ENCODE assay signal across 25 cellular contexts in genomic region chr9:111501005-111501562, GRCh38. TPM values are rescaled to one million over a fixed set of nuclear protein-coding genes. Genes with fewer than 3 reads are reported as not detected.
DNase-seq lines count a peak whose midpoint lies in the region; ATAC-seq, FAIRE-seq and TF ChIP-seq lines count a peak whose summit lies in the region.
"Had no signal": no experiment of that assay in that cellular context is flagged by ENCODE, and none has a peak within 500 bp of the region (broad histone marks: within the 10 kb centered on the region; RNA-seq: fewer than 3 reads in every experiment).

No MANE protein-coding gene starts in this region.

- H3K9ac ChIP-seq in K562 (ENCODE audit: insufficient read depth in 1 of 2, low read depth in 2 of 2, low read length in 2 of 2) (no peak overlapping the region; a peak in 1 of 4 replicates), neuronal stem cell (ENCODE audit: low read depth, low read length, poor library complexity) (no peak overlapping the region)
- H3K9ac ChIP-seq: BLaER1 had no signal

- H3K14ac ChIP-seq in neuronal stem cell (ENCODE audit: low read length) = peak overlapping the region; percentile 84

- H2BK5ac ChIP-seq in neuronal stem cell (ENCODE audit: low read length) = no peak overlapping the region

- CTCF ChIA-PET in K562 (lab: Yijun Ruan, JAX; ENCODE audit: low intra/inter-chr PET ratio) = no interaction called here
- CTCF ChIA-PET in GM10248 (lab: Yijun Ruan, JAX) = no interaction called here

- POLR2A ChIA-PET in K562 (lab: Yijun Ruan, JAX) (interaction anchor here (1.1 kb wide), 1 partner anchor 18 kb away, joined by 3 read pairs; no protein-coding TSS in a partner anchor), GM10248 (lab: Yijun Ruan, JAX) (no interaction called here)

- no peaks in the 10 kb centered on the region for H3K9me1 ChIP-seq in K562 (ENCODE audit: control insufficient read depth, insufficient read depth, low read length)

- peak; percentile 45 for DNase-seq in H7
- no peak for DNase-seq in K562 (ENCODE audit: extremely low read depth in 1 of 4, low spot score in 3 of 4)
- DNase-seq in neuronal stem cell (ENCODE audit: low spot score) = no peak
- no peak for DNase-seq in SW480 (ENCODE audit: low spot score)
- no peak for DNase-seq in coronary artery (ENCODE audit: low spot score)
- no peak for DNase-seq in GM10248 (ENCODE audit: extremely low spot score)
- DNase-seq: 8988T; ACHN; BE2C; C1 segment of cervical spinal cord; CD4-positive, alpha-beta memory T cell; CD4-positive, CD25-positive, alpha-beta regulatory T cell; CD8-positive, alpha-beta memory T cell; COR-L47; DMS153; DMS53; DMS79; DND-41; EL; GDM1 had no signal

- no peaks in the 10 kb centered on the region for H3K36me3 ChIP-seq in H7 (replicated peaks; ENCODE audit: control insufficient read depth, insufficient read depth, low read length)
- no peaks in the 10 kb centered on the region for H3K36me3 ChIP-seq in K562 (ENCODE audit: control insufficient read depth, insufficient read depth, low read length)
- no peaks in the 10 kb centered on the region for H3K36me3 ChIP-seq in neuronal stem cell (replicated peaks in 1 of 2; ENCODE audit: control insufficient read depth in 2 of 2, insufficient read depth in 2 of 2, low read length in 2 of 2)
- H3K36me3 ChIP-seq: BE2C, BLaER1 had no signal

- no peak overlapping the region for H2BK12ac ChIP-seq in neuronal stem cell (ENCODE audit: low read length)

- no peak for TF ChIP-seq EP300 in K562 (IDR thresholded peaks at IDR 0.05; ENCODE audit: low read length)

- TF ChIP-seq RAD21 in K562 (CRISPR knock-in tag; conservative IDR thresholded peaks at IDR 0.05 in 1 of 2, IDR thresholded peaks at IDR 0.05 in 1 of 2) = no peak

- TF ChIP-seq CTCF in K562 (IDR thresholded peaks at IDR 0.05 in 2 of 3, conservative IDR thresholded peaks at IDR 0.05 in 1 of 3; ENCODE audit: insufficient read depth in 2 of 3, low read depth in 1 of 3, low read length in 3 of 3) (no peak), coronary artery (IDR thresholded peaks at IDR 0.05) (no peak), GM10248 (IDR thresholded peaks at IDR 0.05; ENCODE audit: control extremely low read depth, extremely low read depth, low read depth, missing control alignments) (no peak)

- no peak overlapping the region for H3K4ac ChIP-seq in neuronal stem cell (ENCODE audit: low read length)

- no peak for FAIRE-seq in K562 (lab: Jason Lieb, UNC)
- FAIRE-seq: A204.1, GM12891, GM19239 had no signal

- H2BK120ac ChIP-seq in neuronal stem cell (ENCODE audit: low read depth, low read length) = no peak overlapping the region

- H2AFZ ChIP-seq in K562 (ENCODE audit: low read depth, low read length) (no peak overlapping the region), neuronal stem cell (ENCODE audit: low read length) (no peak overlapping the region)

- H4K8ac ChIP-seq in neuronal stem cell (ENCODE audit: low read depth, low read length) = no peak overlapping the region

- H3K79me2 ChIP-seq in K562 (ENCODE audit: control insufficient read depth, insufficient read depth, low read length) = no peaks in the 10 kb centered on the region

- no TSS peak for BruUV-seq in K562 (replicated peaks; lab: Mats Ljungman, UMichigan)

- intact Hi-C loops in K562 (cut with micrococcal nuclease) = no loop called here

- no peak overlapping the region for H2AK5ac ChIP-seq in neuronal stem cell (ENCODE audit: low read depth, low read length)

- H3K27me3 ChIP-seq in H7 (ENCODE audit: control insufficient read depth, insufficient read depth, low read length) (no peaks in the 10 kb centered on the region), K562 (ENCODE audit: control insufficient read depth in 2 of 2, insufficient read depth in 2 of 2, low read length in 2 of 2) (peaks cover 2 to 6% of the 10 kb centered on the region in 2 experiments; a peak in 2 of 5 replicates), neuronal stem cell (ENCODE audit: control insufficient read depth in 3 of 3, insufficient read depth in 3 of 3, low read depth in 1 of 3, low read length in 3 of 3) (no peaks in the 10 kb centered on the region)
- H3K27me3 ChIP-seq: BE2C, BLaER1 had no signal

- no peak overlapping the region for H3K27ac ChIP-seq in K562 (ENCODE audit: extremely low read depth, low read depth, low read length)
- H3K27ac ChIP-seq in neuronal stem cell (replicated peaks; ENCODE audit: low read length) = no peak overlapping the region
- H3K27ac ChIP-seq in coronary artery = no peak overlapping the region
- H3K27ac ChIP-seq: BLaER1 had no signal

- H3K4me1 ChIP-seq in K562 (replicated peaks in 1 of 2; ENCODE audit: control insufficient read depth in 2 of 2, insufficient read depth in 2 of 2, low read length in 2 of 2) = peaks cover 0 to 11% of the 10 kb centered on the region in 2 experiments; a peak in 2 of 5 replicates
- H3K4me1 ChIP-seq in neuronal stem cell (ENCODE audit: control insufficient read depth in 2 of 2, insufficient read depth in 1 of 2, low read depth in 1 of 2, low read length in 2 of 2) = no peaks in the 10 kb centered on the region
- H3K4me1 ChIP-seq: BE2C, BLaER1 had no signal

- peak overlapping the region; percentile 8 for H3K23ac ChIP-seq in neuronal stem cell (ENCODE audit: low read depth, low read length, poor library complexity)

- in situ Hi-C loops in K562 (cut with MboI) = no loop called here

- H3K18ac ChIP-seq in neuronal stem cell (ENCODE audit: low read length) = no peak overlapping the region

- H2BK15ac ChIP-seq in neuronal stem cell (ENCODE audit: low read length) = no peak overlapping the region

- H3K4me3 ChIP-seq in H7 (ENCODE audit: insufficient read depth, low read depth, low read length) = no peak overlapping the region
- no peak overlapping the region for H3K4me3 ChIP-seq in K562
- peak overlapping the region in 1 of 2 donors; percentile 33 for H3K4me3 ChIP-seq in neuronal stem cell (ENCODE audit: low read length in 2 of 2)
- no peak overlapping the region for H3K4me3 ChIP-seq in coronary artery
- H3K4me3 ChIP-seq: BLaER1 had no signal

- WGBS in K562 (ENCODE audit: insufficient coverage, low coverage, missing lambda C conversion rate) = 43% methylated on average over 12 of the region's 16 CpGs
- WGBS in neuronal stem cell (ENCODE audit: extremely low coverage in 2 of 2, insufficient read length in 2 of 2, insufficient replicate concordance in 1 of 2), 2 donors = no CpG with 5 or more reads among the region's 16 CpGs

- H3K4me2 ChIP-seq in K562 (ENCODE audit: insufficient read depth, low read length) = no peak overlapping the region
- no peak overlapping the region for H3K4me2 ChIP-seq in neuronal stem cell (ENCODE audit: insufficient read depth, low read length, poor library complexity, severe bottlenecking)
- H3K4me2 ChIP-seq: BLaER1 had no signal

- H4K20me1 ChIP-seq in K562 (replicated peaks; ENCODE audit: control insufficient read depth, insufficient read depth, low read length) = no peaks in the 10 kb centered on the region
- H4K20me1 ChIP-seq: BLaER1 had no signal

- H3K79me1 ChIP-seq in neuronal stem cell (ENCODE audit: low read depth, low read length) = no peaks in the 10 kb centered on the region

- TF ChIP-seq POLR2A in K562 (conservative IDR thresholded peaks at IDR 0.05) = no peak

- no peak overlapping the region for H4K91ac ChIP-seq in neuronal stem cell (ENCODE audit: low read depth, low read length, poor library complexity)

- ATAC-seq in K562 = no peak

- H3K9me3 ChIP-seq in K562 (replicated peaks; ENCODE audit: control insufficient read depth, insufficient read depth, low read depth, low read length) = no peaks in the 10 kb centered on the region
- no peaks in the 10 kb centered on the region for H3K9me3 ChIP-seq in neuronal stem cell (replicated peaks in 1 of 2; ENCODE audit: control insufficient read depth in 2 of 2, insufficient read depth in 1 of 2, low read depth in 1 of 2, low read length in 2 of 2)
- H3K9me3 ChIP-seq: BE2C had no signal

RNA-seq across cellular contexts. Expression of gene ECPAS, which starts 16.9 kb away (rescaled TPM):
- 92.6 and 111 TPM in 2 replicates for total RNA-seq in H7 (2014; rRNA removed; shearing (Covaris generic))
- total RNA-seq in K562 (2011; cell fraction: chromatin; rRNA removed; ENCODE audit: low replicate concordance) = 164 and 310 TPM in 2 replicates
- 78.2 and 103 TPM in 2 replicates for total RNA-seq in K562 (2011; cell fraction: nucleolus; rRNA removed)
- 118 and 129 TPM in 2 replicates for total RNA-seq in K562 (2011; cell fraction: nucleoplasm; rRNA removed)
- total RNA-seq in K562 (2014; rRNA removed) (71.3 and 83.4 TPM in 2 replicates), K562 (2014; rRNA removed; fragmentation: Illumina TruSeq; extraction: Trizol) (82.2 and 89.2 TPM in 2 replicates), K562 (2015; rRNA removed; fragmentation: Illumina TruSeq; extraction: Trizol) (79.6 and 87.4 TPM in 2 replicates), K562 (2021) (90.9 and 97.4 TPM in 2 replicates)
- polyA plus RNA-seq in K562 (2011; rRNA removed) (61.0 and 75.7 TPM in 2 replicates), K562 (2014; fragmentation: Illumina TruSeq; extraction: Trizol) (60.0 and 67.4 TPM in 2 replicates), K562 (2014; fragmentation: Nextera tagmentation; extraction: Ambion mirVana) (10 to 100 TPM; 14.5 to 29.5 TPM), K562 (2014; rRNA removed) (63.0 and 69.5 TPM in 2 replicates)
- 16.8 and 28.6 TPM in 2 replicates for polyA plus RNA-seq in K562 (2011; cell fraction: cytosol; rRNA removed)
- 154 and 156 TPM in 2 replicates for polyA plus RNA-seq in K562 (2011; cell fraction: nucleus; rRNA removed)
- polyA plus RNA-seq in K562 (2012) = 47.2 and 60.2 TPM in 2 replicates
- polyA minus RNA-seq in K562 (2011; rRNA and poly(A)+ RNA removed) = 280 and 281 TPM in 2 replicates
- polyA minus RNA-seq in K562 (2011; cell fraction: cytosol; rRNA and poly(A)+ RNA removed) = 89.1 and 113 TPM in 2 replicates
- polyA minus RNA-seq in K562 (2011; cell fraction: nucleus; rRNA and poly(A)+ RNA removed) = 84.0 and 133 TPM in 2 replicates
- polyA plus RNA-seq in neuronal stem cell (2013, experiment 1 of 2) = 33.1 TPM
- polyA plus RNA-seq in neuronal stem cell (2013, experiment 2 of 2) = 34.5 TPM

RNA-seq across cellular contexts. Expression of gene ZNF483, which starts 23.9 kb away (rescaled TPM):
- total RNA-seq in H7 (2014; rRNA removed; shearing (Covaris generic)) = 50.3 and 62.9 TPM in 2 replicates
- 0.40 and 0.76 TPM in 2 replicates for total RNA-seq in K562 (2011; cell fraction: chromatin; rRNA removed; ENCODE audit: low replicate concordance)
- 0.17 and 0.66 TPM in 2 replicates for total RNA-seq in K562 (2011; cell fraction: nucleolus; rRNA removed)
- total RNA-seq in K562 (2011; cell fraction: nucleoplasm; rRNA removed) = 0.29 TPM in 1 of 2 replicates, not detected in the other
- 0.09 and 0.16 TPM in 2 replicates for total RNA-seq in K562 (2014; rRNA removed)
- 0.73 and 0.84 TPM in 2 replicates for total RNA-seq in K562 (2014; rRNA removed; fragmentation: Illumina TruSeq; extraction: Trizol)
- 0.75 and 1.0 TPM in 2 replicates for total RNA-seq in K562 (2015; rRNA removed; fragmentation: Illumina TruSeq; extraction: Trizol)
- 0.38 and 0.58 TPM in 2 replicates for total RNA-seq in K562 (2021)
- 0.23 and 0.46 TPM in 2 replicates for polyA plus RNA-seq in K562 (2011; rRNA removed)
- polyA plus RNA-seq in K562 (2011; cell fraction: cytosol; rRNA removed) = 0.01 and 0.10 TPM in 2 replicates
- 0.35 and 0.75 TPM in 2 replicates for polyA plus RNA-seq in K562 (2011; cell fraction: nucleus; rRNA removed)
- 0.17 TPM in 1 of 2 replicates, not detected in the other for polyA plus RNA-seq in K562 (2012)
- 0.04 TPM in 1 of 2 replicates, not detected in the other for polyA plus RNA-seq in K562 (2014; fragmentation: Illumina TruSeq; extraction: Trizol)
- polyA plus RNA-seq in K562 (2014; fragmentation: Nextera tagmentation; extraction: Ambion mirVana) = under 1 TPM; 0.25 to 0.38 TPM
- polyA plus RNA-seq in K562 (2014; rRNA removed) = 0.19 and 0.38 TPM in 2 replicates
- polyA minus RNA-seq in K562 (2011; rRNA and poly(A)+ RNA removed) = 1.6 and 2.1 TPM in 2 replicates
- 0.67 TPM in 1 of 2 replicates, not detected in the other for polyA minus RNA-seq in K562 (2011; cell fraction: cytosol; rRNA and poly(A)+ RNA removed)
- polyA minus RNA-seq in K562 (2011; cell fraction: nucleus; rRNA and poly(A)+ RNA removed) = 0.81 and 1.00 TPM in 2 replicates
- polyA plus RNA-seq in neuronal stem cell (2013, experiment 1 of 2) = 3.0 TPM
- polyA plus RNA-seq in neuronal stem cell (2013, experiment 2 of 2) = 3.7 TPM
- polyA plus RNA-seq: CD14-positive monocyte had no signal

Comparison
In these comparisons a context has a peak if more than half of its experiments do, and no peak if none do; other contexts are left out.
1. RNA of gene ZNF483, which starts 23.9 kb away (total RNA-seq): 50.3 to 62.9 TPM in H7; 0.09 to 1.0 TPM in K562; every median in the first group is over 10 times any median in the second.